7 cellular contexts compared by ENCODE assay signal in genomic region chr12:25959069-25959961, GRCh38. TPM values are rescaled to one million over a fixed set of nuclear protein-coding genes. Genes with fewer than 3 reads are reported as not detected.
A peak's percentile ranks its signal among the peaks of the same experiment; 100 is the strongest.
DNase-seq lines count a peak whose midpoint lies in the region; ATAC-seq and TF ChIP-seq lines count a peak whose summit lies in the region.

No MANE protein-coding gene starts in this region.

- H3K4me3 ChIP-seq in GM12864 (ENCODE audit: low read depth, low read length) (peak overlapping the region; percentile 48), gastrocnemius medialis (peak overlapping the region; percentile 83 to 92 (median 88))

- POLR2A ChIA-PET in RWPE1 (lab: Yijun Ruan, JAX; ENCODE audit: low non-redundant PET): interaction anchor here (0.5 kb wide), 1 partner anchor 79 kb away, joined by 3 read pairs; no protein-coding TSS in a partner anchor

- intact Hi-C loops in gastrocnemius medialis (cut with DNase I; ENCODE audit: low total_unique reads): loop anchor here (2.0 to 10.0 kb wide), 4 partner anchors 69 to 875 kb away; partner anchors contain the start of genes ITPR2 and SSPN

- in situ Hi-C loops in gastrocnemius medialis (cut with MboI; ENCODE audit: low sequenced_read_pairs in 4 of 4): no loop called here

- CTCF ChIA-PET in RWPE1 (lab: Yijun Ruan, JAX): interaction anchor here (0.6 to 1.7 kb wide), 5 partner anchors 12 to 885 kb away, joined by 3 to 5 read pairs (median 3); no protein-coding TSS in a partner anchor

- no peaks in the 10 kb centered on the region for H3K9me3 ChIP-seq in gastrocnemius medialis

- H3K27ac ChIP-seq in RWPE1 (peak overlapping the region; percentile 94), caudate nucleus (ENCODE audit: low read depth, low read length) (peak overlapping the region; percentile 60), gastrocnemius medialis (peak overlapping the region; percentile 86 to 95 (median 94))

- peak; percentile 43 to 54 for TF ChIP-seq POLR2A in gastrocnemius medialis (IDR thresholded peaks at IDR 0.05)

- TF ChIP-seq CTCF in GM12864 (IDR thresholded peaks at IDR 0.05; ENCODE audit: low read depth, low read length, missing control alignments) (no peak), RWPE1 (conservative IDR thresholded peaks at IDR 0.05; ENCODE audit: low read depth) (no peak), gastrocnemius medialis (IDR thresholded peaks at IDR 0.05 in 4 of 5, conservative IDR thresholded peaks at IDR 0.05 in 1 of 5) (no peak)

- DNase-seq in GM12864 (ENCODE audit: low read depth): no peak
- DNase-seq in RWPE1 (ENCODE audit: low spot score): peak; percentile 45
- DNase-seq in caudate nucleus (lab: John Stamatoyannopoulos, UW): peak in 25 of 61 donors; percentile 5 to 74 (median 39)
- peak; percentile 37 for DNase-seq in iPS-NIHi7 (ENCODE audit: extremely low spot score)
- peak; percentile 40 to 58 for DNase-seq in gastrocnemius medialis

- no peaks in the 10 kb centered on the region for H3K36me3 ChIP-seq in gastrocnemius medialis

- H3K4me1 ChIP-seq in gastrocnemius medialis: peaks cover 30 to 37% of the 10 kb centered on the region in 2 donors

- no peaks in the 10 kb centered on the region for H3K27me3 ChIP-seq in gastrocnemius medialis

- peak; percentile 58 for ATAC-seq in HG02885 (IDR thresholded peaks at IDR 0.05; ENCODE audit: poor library complexity, unreplicated experiment)
- ATAC-seq in gastrocnemius medialis: peak; percentile 47 to 64
- ATAC-seq in GM19023 (IDR thresholded peaks at IDR 0.05; ENCODE audit: unreplicated experiment): no peak

RNA-seq across cellular contexts. Expression of gene RASSF8, which starts 0.8 kb away (rescaled TPM):
- 10 to 100 TPM; 23.6 to 36.8 (median 28.0) TPM for total RNA-seq in gastrocnemius medialis
